ENCODE assay signal across 1 cellular context in the genomic region with DNA sequence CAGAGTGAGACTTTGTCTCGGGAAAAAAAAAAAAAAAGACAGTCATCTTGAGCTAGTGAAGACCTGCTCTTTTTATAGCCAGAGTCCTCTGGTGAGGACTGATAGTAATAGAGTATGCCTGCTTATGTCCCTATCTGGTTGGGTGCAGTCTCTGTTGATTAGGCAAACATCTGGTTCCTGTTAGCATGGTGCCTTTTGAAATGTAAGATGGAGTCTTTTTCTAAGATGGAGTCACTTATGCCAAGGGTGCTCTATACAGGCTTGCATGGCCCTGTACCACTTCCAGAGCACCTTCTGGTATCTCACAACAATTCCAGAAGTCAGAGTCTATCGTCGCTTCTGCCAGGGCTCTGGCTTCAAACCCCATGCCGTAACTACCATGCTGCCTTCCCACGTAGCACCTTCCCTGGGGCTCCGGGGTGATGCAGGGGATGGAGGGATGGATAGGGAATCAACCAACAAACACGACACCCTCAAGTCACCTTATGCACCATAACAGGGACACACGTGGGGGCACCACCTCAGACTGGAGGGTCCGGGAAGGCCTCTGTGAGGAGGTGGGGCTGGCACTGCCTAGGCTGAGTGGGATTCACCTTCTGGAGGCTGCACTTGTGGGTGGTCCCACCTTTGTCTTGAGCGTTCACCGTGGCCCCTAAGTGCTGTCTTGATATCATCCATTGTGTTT.
A peak's percentile ranks its signal among the peaks of the same experiment; 100 is the strongest.
TF ChIP-seq lines count a peak whose summit lies in the region.

No MANE protein-coding gene starts in this region.

TF ChIP-seq in K562, 482 proteins besides CTCF, POLR2A, EP300 and RAD21 (continued from another document and continues in another):
- TF ChIP-seq, protein P1, sequence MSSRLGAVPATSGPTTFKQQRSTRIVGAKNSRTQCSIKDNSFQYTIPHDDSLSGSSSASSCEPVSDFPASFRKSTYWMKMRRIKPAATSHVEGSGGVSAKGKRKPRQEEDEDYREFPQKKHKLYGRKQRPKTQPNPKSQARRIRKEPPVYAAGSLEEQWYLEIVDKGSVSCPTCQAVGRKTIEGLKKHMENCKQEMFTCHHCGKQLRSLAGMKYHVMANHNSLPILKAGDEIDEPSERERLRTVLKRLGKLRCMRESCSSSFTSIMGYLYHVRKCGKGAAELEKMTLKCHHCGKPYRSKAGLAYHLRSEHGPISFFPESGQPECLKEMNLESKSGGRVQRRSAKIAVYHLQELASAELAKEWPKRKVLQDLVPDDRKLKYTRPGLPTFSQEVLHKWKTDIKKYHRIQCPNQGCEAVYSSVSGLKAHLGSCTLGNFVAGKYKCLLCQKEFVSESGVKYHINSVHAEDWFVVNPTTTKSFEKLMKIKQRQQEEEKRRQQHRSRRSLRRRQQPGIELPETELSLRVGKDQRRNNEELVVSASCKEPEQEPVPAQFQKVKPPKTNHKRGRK (tag; IDR thresholded peaks at IDR 0.05), result no peak
- TF ChIP-seq ZNF695 (CRISPR knock-in tag; IDR thresholded peaks at IDR 0.05) (peak; percentile 96), GABPB2 (CRISPR knock-in tag; conservative IDR thresholded peaks at IDR 0.05) (peak; percentile 96; the same call in 1 of the 2 replicates), SIN3B (IDR thresholded peaks at IDR 0.05; ENCODE audit: low read depth) (no peak), SP2 (IDR thresholded peaks at IDR 0.05; ENCODE audit: extremely low read depth, low read depth, low read length, poor library complexity, severe bottlenecking) (no peak), U2AF2 (optimal IDR thresholded peaks at IDR 0.05; ENCODE audit: low read depth, low read length) (no peak), ZNF143 (CRISPR knock-in tag; IDR thresholded peaks at IDR 0.05) (no peak), SOX6 (IDR thresholded peaks at IDR 0.05) (peak; percentile 69; the same call in 1 of the 2 replicates), ZNF253 (CRISPR knock-in tag; conservative IDR thresholded peaks at IDR 0.05) (peak; percentile 95; the same call in 1 of the 2 replicates), GTF2A2 (tag; IDR thresholded peaks at IDR 0.05) (peak; percentile 100), TAL1 (IDR thresholded peaks at IDR 0.05) (peak; percentile 95), STAT5A (IDR thresholded peaks at IDR 0.05; ENCODE audit: borderline replicate concordance, low read length) (peak; percentile 86), NR0B1 (IDR thresholded peaks at IDR 0.05; ENCODE audit: partially characterized antibody) (no peak), ZNF668 (CRISPR knock-in tag; IDR thresholded peaks at IDR 0.05) (peak; percentile 99), GABPA (tag; conservative IDR thresholded peaks at IDR 0.05; ENCODE audit: low read depth) (peak; percentile 67), SRSF7 (optimal IDR thresholded peaks at IDR 0.05; ENCODE audit: low read depth, low read length) (no peak), ZNF445 (CRISPR knock-in tag; IDR thresholded peaks at IDR 0.05; ENCODE audit: low read depth) (peak; percentile 98), ARNT (IDR thresholded peaks at IDR 0.05) (peak; percentile 51 to 71; a peak in 2 of 4 replicates), CTCFL (IDR thresholded peaks at IDR 0.05; ENCODE audit: borderline replicate concordance, insufficient read depth, low read depth, low read length, poor library complexity, severe bottlenecking) (no peak), POLR2G (IDR thresholded peaks at IDR 0.05; ENCODE audit: low read depth, low read length) (no peak), NFIX (CRISPR knock-in tag; IDR thresholded peaks at IDR 0.05; ENCODE audit: low read depth) (no peak), ZNF232 (CRISPR knock-in tag; IDR thresholded peaks at IDR 0.05) (no peak), ZKSCAN8 (CRISPR knock-in tag; IDR thresholded peaks at IDR 0.05) (peak; percentile 99), CHD2 (IDR thresholded peaks at IDR 0.05; ENCODE audit: low read depth, low read length) (no peak), FIP1L1 (IDR thresholded peaks at IDR 0.05; ENCODE audit: low read depth, low read length, poor library complexity, severe bottlenecking) (no peak), USF2 (CRISPR knock-in tag; IDR thresholded peaks at IDR 0.05) (no peak), NR1H2 (CRISPR knock-in tag; IDR thresholded peaks at IDR 0.05) (no peak), CAMTA2 (CRISPR knock-in tag; conservative IDR thresholded peaks at IDR 0.05) (no peak), FOXJ3 (CRISPR knock-in tag; IDR thresholded peaks at IDR 0.05) (no peak), SNRNP70 (optimal IDR thresholded peaks at IDR 0.05; ENCODE audit: low read depth, low read length) (no peak), MEIS2 (IDR thresholded peaks at IDR 0.05; ENCODE audit: partially characterized antibody) (no peak), NR2F6 (CRISPR knock-in tag; IDR thresholded peaks at IDR 0.05) (peak; percentile 95), SMAD4 (CRISPR knock-in tag; conservative IDR thresholded peaks at IDR 0.05) (peak; percentile 100), TEAD2 (tag; IDR thresholded peaks at IDR 0.05) (peak; percentile 97), SNIP1 (IDR thresholded peaks at IDR 0.05; ENCODE audit: low read depth) (no peak), ZNF282 (CRISPR knock-in tag; IDR thresholded peaks at IDR 0.05) (no peak), ATF7 (IDR thresholded peaks at IDR 0.05) (no peak), ZFPM2 (CRISPR knock-in tag; IDR thresholded peaks at IDR 0.05) (no peak), ZNF277 (CRISPR knock-in tag; IDR thresholded peaks at IDR 0.05; ENCODE audit: borderline replicate concordance) (no peak)
- TF ChIP-seq, protein P2, sequence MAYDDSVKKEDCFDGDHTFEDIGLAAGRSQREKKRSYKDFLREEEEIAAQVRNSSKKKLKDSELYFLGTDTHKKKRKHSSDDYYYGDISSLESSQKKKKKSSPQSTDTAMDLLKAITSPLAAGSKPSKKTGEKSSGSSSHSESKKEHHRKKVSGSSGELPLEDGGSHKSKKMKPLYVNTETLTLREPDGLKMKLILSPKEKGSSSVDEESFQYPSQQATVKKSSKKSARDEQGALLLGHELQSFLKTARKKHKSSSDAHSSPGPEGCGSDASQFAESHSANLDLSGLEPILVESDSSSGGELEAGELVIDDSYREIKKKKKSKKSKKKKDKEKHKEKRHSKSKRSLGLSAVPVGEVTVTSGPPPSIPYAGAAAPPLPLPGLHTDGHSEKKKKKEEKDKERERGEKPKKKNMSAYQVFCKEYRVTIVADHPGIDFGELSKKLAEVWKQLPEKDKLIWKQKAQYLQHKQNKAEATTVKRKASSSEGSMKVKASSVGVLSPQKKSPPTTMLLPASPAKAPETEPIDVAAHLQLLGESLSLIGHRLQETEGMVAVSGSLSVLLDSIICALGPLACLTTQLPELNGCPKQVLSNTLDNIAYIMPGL (CRISPR knock-in tag; IDR thresholded peaks at IDR 0.05), result no peak
- TF ChIP-seq, protein P3, sequence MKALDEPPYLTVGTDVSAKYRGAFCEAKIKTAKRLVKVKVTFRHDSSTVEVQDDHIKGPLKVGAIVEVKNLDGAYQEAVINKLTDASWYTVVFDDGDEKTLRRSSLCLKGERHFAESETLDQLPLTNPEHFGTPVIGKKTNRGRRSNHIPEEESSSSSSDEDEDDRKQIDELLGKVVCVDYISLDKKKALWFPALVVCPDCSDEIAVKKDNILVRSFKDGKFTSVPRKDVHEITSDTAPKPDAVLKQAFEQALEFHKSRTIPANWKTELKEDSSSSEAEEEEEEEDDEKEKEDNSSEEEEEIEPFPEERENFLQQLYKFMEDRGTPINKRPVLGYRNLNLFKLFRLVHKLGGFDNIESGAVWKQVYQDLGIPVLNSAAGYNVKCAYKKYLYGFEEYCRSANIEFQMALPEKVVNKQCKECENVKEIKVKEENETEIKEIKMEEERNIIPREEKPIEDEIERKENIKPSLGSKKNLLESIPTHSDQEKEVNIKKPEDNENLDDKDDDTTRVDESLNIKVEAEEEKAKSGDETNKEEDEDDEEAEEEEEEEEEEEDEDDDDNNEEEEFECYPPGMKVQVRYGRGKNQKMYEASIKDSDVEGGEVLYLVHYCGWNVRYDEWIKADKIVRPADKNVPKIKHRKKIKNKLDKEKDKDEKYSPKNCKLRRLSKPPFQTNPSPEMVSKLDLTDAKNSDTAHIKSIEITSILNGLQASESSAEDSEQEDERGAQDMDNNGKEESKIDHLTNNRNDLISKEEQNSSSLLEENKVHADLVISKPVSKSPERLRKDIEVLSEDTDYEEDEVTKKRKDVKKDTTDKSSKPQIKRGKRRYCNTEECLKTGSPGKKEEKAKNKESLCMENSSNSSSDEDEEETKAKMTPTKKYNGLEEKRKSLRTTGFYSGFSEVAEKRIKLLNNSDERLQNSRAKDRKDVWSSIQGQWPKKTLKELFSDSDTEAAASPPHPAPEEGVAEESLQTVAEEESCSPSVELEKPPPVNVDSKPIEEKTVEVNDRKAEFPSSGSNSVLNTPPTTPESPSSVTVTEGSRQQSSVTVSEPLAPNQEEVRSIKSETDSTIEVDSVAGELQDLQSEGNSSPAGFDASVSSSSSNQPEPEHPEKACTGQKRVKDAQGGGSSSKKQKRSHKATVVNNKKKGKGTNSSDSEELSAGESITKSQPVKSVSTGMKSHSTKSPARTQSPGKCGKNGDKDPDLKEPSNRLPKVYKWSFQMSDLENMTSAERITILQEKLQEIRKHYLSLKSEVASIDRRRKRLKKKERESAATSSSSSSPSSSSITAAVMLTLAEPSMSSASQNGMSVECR (CRISPR knock-in tag; IDR thresholded peaks at IDR 0.05), result no peak
